In the genomic region with DNA sequence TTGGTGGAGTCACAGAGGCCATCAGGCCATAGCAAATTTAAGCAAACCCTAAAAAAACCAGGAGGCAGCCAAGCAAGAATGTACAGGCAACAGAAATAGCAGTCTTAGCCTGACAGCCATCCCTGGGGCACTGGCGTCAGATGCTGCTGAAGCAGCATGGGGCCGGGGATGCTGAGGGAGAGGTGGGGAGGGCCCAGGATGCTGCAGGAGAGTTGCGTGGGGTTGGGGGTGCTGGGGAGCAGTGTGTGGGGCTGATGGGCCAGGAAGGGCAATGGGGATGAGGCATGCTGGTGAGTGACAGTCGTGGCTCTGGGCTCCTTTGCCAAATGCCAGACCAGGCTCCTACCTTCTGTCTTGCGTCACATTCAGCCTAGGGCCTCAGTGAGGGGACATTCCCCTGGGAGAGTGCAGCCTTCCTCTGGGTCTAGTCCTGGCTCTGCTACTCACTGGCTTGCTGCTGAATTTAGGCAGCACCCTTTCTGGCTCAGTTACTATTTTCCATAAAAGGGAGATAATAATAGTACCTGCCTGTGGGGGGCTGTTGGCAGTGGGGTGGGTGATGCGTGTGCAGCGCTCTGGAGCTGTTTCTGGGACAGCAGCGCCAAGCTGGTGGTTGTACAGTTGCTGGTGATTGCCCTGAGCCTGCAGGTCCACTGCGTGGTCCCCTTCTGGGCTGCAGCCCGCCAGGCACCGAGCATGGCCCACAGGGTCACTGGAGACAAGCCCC, we compare ENCODE assay signal across 16 cellular contexts.
DNase-seq lines count a peak whose midpoint lies in the region; ATAC-seq and TF ChIP-seq lines count a peak whose summit lies in the region.
"Had no signal": no experiment of that assay in that cellular context is flagged by ENCODE, and none has a peak within 500 bp of the region (broad histone marks: within the 10 kb centered on the region; RNA-seq: fewer than 3 reads in every experiment).

No MANE protein-coding gene starts in this region.

- peak overlapping the region; percentile 33 for H3K27ac Mint-ChIP-seq in activated T-helper 17 cell treated with anti-CD3 and anti-CD28 coated beads, Interleukin-2, amount 50 U/mL, for 72 hours
- H3K27ac Mint-ChIP-seq: CD8-positive, alpha-beta memory T cell had no signal

- H3K27me3 ChIP-seq in BE2C (no peaks in the 10 kb centered on the region), heart left ventricle (no peaks in the 10 kb centered on the region), gastrocnemius medialis (no peaks in the 10 kb centered on the region), foreskin keratinocyte (no peaks in the 10 kb centered on the region)

- in situ Hi-C loops in gastrocnemius medialis (cut with MboI; ENCODE audit: low sequenced_read_pairs in 4 of 4) = no loop called here

- no peaks in the 10 kb centered on the region for H3K36me3 Mint-ChIP-seq in activated T-helper 17 cell treated with anti-CD3 and anti-CD28 coated beads, Interleukin-2, amount 50 U/mL, for 72 hours (ENCODE audit: low read depth)

- DNase-seq in BE2C (peak; percentile 60), heart left ventricle (peak in 2 of 5 donors; percentile 29 to 54), gastrocnemius medialis (no peak), left colon (no peak), foreskin keratinocyte (no peak)
- DNase-seq: CD8-positive, alpha-beta memory T cell; GM23248; HCEC 1CT; NCI-H1105; NCI-H1694; NCI-H774; OCI-M1; SIG-M5 had no signal

- no peaks in the 10 kb centered on the region for H3K9me3 Mint-ChIP-seq in activated T-helper 17 cell treated with anti-CD3 and anti-CD28 coated beads, Interleukin-2, amount 50 U/mL, for 72 hours
- H3K9me3 Mint-ChIP-seq: CD8-positive, alpha-beta memory T cell had no signal

- TF ChIP-seq CTCF in BE2C (IDR thresholded peaks at IDR 0.05; ENCODE audit: low read depth, low read length) = no peak
- no peak for TF ChIP-seq CTCF in heart left ventricle (IDR thresholded peaks at IDR 0.05)
- no peak for TF ChIP-seq CTCF in gastrocnemius medialis (IDR thresholded peaks at IDR 0.05 in 4 of 5, conservative IDR thresholded peaks at IDR 0.05 in 1 of 5)
- TF ChIP-seq CTCF in foreskin keratinocyte (conservative IDR thresholded peaks at IDR 0.05) = no peak

- no peaks in the 10 kb centered on the region for H3K4me1 Mint-ChIP-seq in activated T-helper 17 cell treated with anti-CD3 and anti-CD28 coated beads, Interleukin-2, amount 50 U/mL, for 72 hours
- H3K4me1 Mint-ChIP-seq: CD8-positive, alpha-beta memory T cell had no signal

- intact Hi-C loops in heart left ventricle (cut with DNase I) (no loop called here), gastrocnemius medialis (cut with DNase I; ENCODE audit: low total_unique reads) (no loop called here), left colon (cut with DNase I, micrococcal nuclease) (no loop called here)

- no peaks in the 10 kb centered on the region for H3K27me3 Mint-ChIP-seq in activated T-helper 17 cell treated with anti-CD3 and anti-CD28 coated beads, Interleukin-2, amount 50 U/mL, for 72 hours
- H3K27me3 Mint-ChIP-seq: CD8-positive, alpha-beta memory T cell had no signal

- 81 to 87% (median 83%) methylated on average over 9 to 11 of the region's 11 CpGs for WGBS in heart left ventricle, 4 donors

- TF ChIP-seq POLR2A in heart left ventricle (IDR thresholded peaks at IDR 0.05) (no peak), gastrocnemius medialis (IDR thresholded peaks at IDR 0.05) (no peak)

- no peak overlapping the region for H3K4me3 Mint-ChIP-seq in activated T-helper 17 cell treated with anti-CD3 and anti-CD28 coated beads, Interleukin-2, amount 50 U/mL, for 72 hours

- H3K36me3 ChIP-seq in BE2C = peaks cover 94% of the 10 kb centered on the region
- peaks cover 0 to 5% (median 0%) of the 10 kb centered on the region in 9 donors for H3K36me3 ChIP-seq in heart left ventricle
- no peaks in the 10 kb centered on the region for H3K36me3 ChIP-seq in gastrocnemius medialis

- ATAC-seq in activated T-helper 17 cell treated with anti-CD3 and anti-CD28 coated beads, Interleukin-2, amount 50 U/mL, for 72 hours (replicated peaks) = no peak
- peak; percentile 23 to 64 (median 37) for ATAC-seq in heart left ventricle
- no peak for ATAC-seq in gastrocnemius medialis
- ATAC-seq in left colon = no peak
- no peak for ATAC-seq in HG03571 (IDR thresholded peaks at IDR 0.05; ENCODE audit: unreplicated experiment)
- ATAC-seq in foreskin keratinocyte = no peak
- ATAC-seq: K562 had no signal

- H3K27ac ChIP-seq in heart left ventricle = peak overlapping the region in 2 of 12 donors; percentile 25 to 69
- H3K27ac ChIP-seq in gastrocnemius medialis = peak overlapping the region in 3 of 4 donors; percentile 43 to 76 (median 54)
- no peak overlapping the region for H3K27ac ChIP-seq in foreskin keratinocyte
- H3K27ac ChIP-seq: GM23248 had no signal

- H3K4me1 ChIP-seq in BE2C (no peaks in the 10 kb centered on the region), heart left ventricle (peaks cover 0 to 23% (median 1%) of the 10 kb centered on the region in 12 donors), gastrocnemius medialis (peaks cover 0 to 14% of the 10 kb centered on the region in 2 donors), foreskin keratinocyte (peaks cover 23% of the 10 kb centered on the region)

- H3K4me3 ChIP-seq in BE2C (ENCODE audit: low read depth, low read length) (no peak overlapping the region), heart left ventricle (no peak overlapping the region), gastrocnemius medialis (no peak overlapping the region)
- H3K4me3 ChIP-seq: GM23248, K562 had no signal

- H3K9me3 ChIP-seq in BE2C = no peaks in the 10 kb centered on the region
- H3K9me3 ChIP-seq in heart left ventricle = no peaks in the 10 kb centered on the region
- H3K9me3 ChIP-seq in gastrocnemius medialis = no peaks in the 10 kb centered on the region

Comparison
In these comparisons a context has a peak if more than half of its experiments do, and no peak if none do; other contexts are left out.
1. ATAC-seq: peak in heart left ventricle (4 of 4); none in activated T-helper 17 cell treated with anti-CD3 and anti-CD28 coated beads, Interleukin-2, amount 50 U/mL, for 72 hours (single experiment), gastrocnemius medialis (0 of 2), left colon (single experiment), HG03571 (single experiment) and foreskin keratinocyte (single experiment).